Comparison of ENCODE assay signal across 8 cellular contexts in the genomic region with DNA sequence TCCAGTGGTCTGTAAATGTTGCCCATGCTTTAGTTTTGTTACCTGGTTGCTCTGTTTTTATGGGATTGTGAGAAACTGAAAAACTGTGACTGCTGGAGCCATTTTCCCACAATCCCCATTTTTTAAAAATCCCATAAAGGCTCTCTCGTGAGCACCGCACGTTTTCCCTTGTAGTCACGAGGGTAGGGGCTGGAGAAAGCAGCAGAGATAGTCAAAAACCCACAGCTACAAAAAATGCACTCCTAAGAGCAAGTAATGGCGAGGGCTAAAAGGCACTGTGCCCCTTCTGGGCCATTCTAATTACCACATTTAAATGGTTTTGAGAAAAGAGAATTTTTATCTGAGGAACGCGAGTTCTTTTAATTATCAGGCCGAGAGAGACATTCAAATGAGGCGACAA. TPM values are rescaled to one million over a fixed set of nuclear protein-coding genes. Genes with fewer than 3 reads are reported as not detected.
DNase-seq lines count a peak whose midpoint lies in the region; ATAC-seq and TF ChIP-seq lines count a peak whose summit lies in the region.

No MANE protein-coding gene starts in this region.

- DNase-seq in CD4-positive, CD25-positive, alpha-beta regulatory T cell: no peak
- DNase-seq in central memory CD8-positive, alpha-beta T cell (ENCODE audit: low spot score in 2 of 2): no peak
- DNase-seq in hypothalamus (lab: John Stamatoyannopoulos, UW) (no peak), NCI-H1048 (lab: John Stamatoyannopoulos, UW) (no peak)

- peaks cover 0 to 6% (median 2%) of the 10 kb centered on the region in 7 donors for H3K9me3 Mint-ChIP-seq in CD4-positive, CD25-positive, alpha-beta regulatory T cell
- no peaks in the 10 kb centered on the region for H3K9me3 Mint-ChIP-seq in central memory CD8-positive, alpha-beta T cell
- no peaks in the 10 kb centered on the region for H3K9me3 Mint-ChIP-seq in nephron

- H3K4me3 Mint-ChIP-seq in CD4-positive, CD25-positive, alpha-beta regulatory T cell: peak overlapping the region; percentile 97 to 99 (median 98)
- H3K4me3 Mint-ChIP-seq in central memory CD8-positive, alpha-beta T cell: peak overlapping the region; percentile 98
- peak overlapping the region; percentile 96 to 99 (median 98) for H3K4me3 Mint-ChIP-seq in nephron

- H3K9ac ChIP-seq in KMS-11: no peak overlapping the region

- no peaks in the 10 kb centered on the region for H4K20me1 ChIP-seq in KMS-11 (ENCODE audit: insufficient read depth)

- H3K4me1 ChIP-seq in CD4-positive, CD25-positive, alpha-beta regulatory T cell (ENCODE audit: control insufficient read depth, insufficient read depth, low read length, poor library complexity, severe bottlenecking): peaks cover 41% of the 10 kb centered on the region
- peaks cover 17% of the 10 kb centered on the region for H3K4me1 ChIP-seq in KMS-11 (ENCODE audit: low read depth, poor library complexity, severe bottlenecking)

- peak overlapping the region; percentile 76 to 99 (median 99) for H3K27ac Mint-ChIP-seq in CD4-positive, CD25-positive, alpha-beta regulatory T cell
- H3K27ac Mint-ChIP-seq in central memory CD8-positive, alpha-beta T cell (ENCODE audit: low read depth): no peak overlapping the region
- H3K27ac Mint-ChIP-seq in nephron: peak overlapping the region; percentile 99 to 100 (median 99)

- peaks cover 3% of the 10 kb centered on the region for H3K36me3 ChIP-seq in CD4-positive, CD25-positive, alpha-beta regulatory T cell (ENCODE audit: control insufficient read depth, insufficient read depth, low read length)
- H3K36me3 ChIP-seq in KMS-11 (ENCODE audit: insufficient read depth): no peaks in the 10 kb centered on the region; the same call in 1 of the 2 replicates

- H3K4me3 ChIP-seq in CD4-positive, CD25-positive, alpha-beta regulatory T cell (ENCODE audit: low read depth, low read length): peak overlapping the region; percentile 64
- H3K4me3 ChIP-seq in KMS-11 (IDR thresholded peaks at IDR 0.05; ENCODE audit: insufficient read depth, low read depth, low read length): no peak overlapping the region

- peaks cover 12% of the 10 kb centered on the region for H3K27me3 Mint-ChIP-seq in CD4-positive, CD25-positive, alpha-beta regulatory T cell
- H3K27me3 Mint-ChIP-seq in central memory CD8-positive, alpha-beta T cell: no peaks in the 10 kb centered on the region
- no peaks in the 10 kb centered on the region for H3K27me3 Mint-ChIP-seq in nephron (ENCODE audit: low read depth)

- TF ChIP-seq CTCF in KMS-11 (conservative IDR thresholded peaks at IDR 0.05; ENCODE audit: low read depth, low read length): no peak
- no peak for TF ChIP-seq CTCF in nephron (IDR thresholded peaks at IDR 0.05; ENCODE audit: unreplicated experiment in 3 of 3)

- H3K27me3 ChIP-seq in CD4-positive, CD25-positive, alpha-beta regulatory T cell (ENCODE audit: control insufficient read depth, insufficient read depth, low read length): no peaks in the 10 kb centered on the region
- H3K27me3 ChIP-seq in KMS-11 (ENCODE audit: insufficient read depth, low read depth): no peaks in the 10 kb centered on the region

- peaks cover 0 to 5% of the 10 kb centered on the region in 2 experiments for H3K9me3 ChIP-seq in CD4-positive, CD25-positive, alpha-beta regulatory T cell (ENCODE audit: control insufficient read depth in 2 of 2, low read length in 2 of 2)

- H3K4me2 ChIP-seq in KMS-11: peak overlapping the region; percentile 90; the same call in 1 of the 2 replicates

- peaks cover 29% of the 10 kb centered on the region for H3K79me2 ChIP-seq in KMS-11 (ENCODE audit: insufficient read depth, low read depth)

- peak overlapping the region; percentile 98 for H3K27ac ChIP-seq in CD4-positive, CD25-positive, alpha-beta regulatory T cell (ENCODE audit: insufficient read depth, low read length, poor library complexity, severe bottlenecking)
- no peak overlapping the region for H3K27ac ChIP-seq in KMS-11

- peaks cover 16% of the 10 kb centered on the region for H3K36me3 Mint-ChIP-seq in CD4-positive, CD25-positive, alpha-beta regulatory T cell
- H3K36me3 Mint-ChIP-seq in central memory CD8-positive, alpha-beta T cell (ENCODE audit: insufficient read depth): peaks cover 29% of the 10 kb centered on the region
- H3K36me3 Mint-ChIP-seq in nephron (ENCODE audit: low read depth): peaks cover 9% of the 10 kb centered on the region

- peaks cover 14 to 47% (median 30%) of the 10 kb centered on the region in 4 donors for H3K4me1 Mint-ChIP-seq in CD4-positive, CD25-positive, alpha-beta regulatory T cell
- H3K4me1 Mint-ChIP-seq in central memory CD8-positive, alpha-beta T cell: peaks cover 35% of the 10 kb centered on the region
- peaks cover 23% of the 10 kb centered on the region for H3K4me1 Mint-ChIP-seq in nephron

- ATAC-seq in CD4-positive, CD25-positive, alpha-beta regulatory T cell (ENCODE audit: low read depth in 2 of 2): no peak
- no peak for ATAC-seq in central memory CD8-positive, alpha-beta T cell (replicated peaks; ENCODE audit: extremely low read depth, poor library complexity, severe bottlenecking)
- ATAC-seq in GM19397 (IDR thresholded peaks at IDR 0.05; ENCODE audit: unreplicated experiment) (no peak), GM19328 (IDR thresholded peaks at IDR 0.05; ENCODE audit: unreplicated experiment) (no peak)

- no peak overlapping the region for H2AFZ ChIP-seq in KMS-11 (ENCODE audit: low read depth)

RNA-seq across cellular contexts. Expression of gene CTDP1, which starts 1.8 kb away (rescaled TPM):
- total RNA-seq in CD4-positive, CD25-positive, alpha-beta regulatory T cell: 59.7 TPM
- 10 to 100 TPM; 12.9 to 16.9 (median 15.7) TPM for polyA plus RNA-seq in CD4-positive, CD25-positive, alpha-beta regulatory T cell
